16 cellular contexts compared by ENCODE assay signal in genomic region chr17:142876-143784, GRCh38. TPM values are rescaled to one million over a fixed set of nuclear protein-coding genes. Genes with fewer than 3 reads are reported as not detected.
DNase-seq lines count a peak whose midpoint lies in the region; ATAC-seq and TF ChIP-seq lines count a peak whose summit lies in the region.
"Had no signal": no experiment of that assay in that cellular context is flagged by ENCODE, and none has a peak within 500 bp of the region (broad histone marks: within the 10 kb centered on the region; RNA-seq: fewer than 3 reads in every experiment).

No MANE protein-coding gene starts in this region.

- H3K4me1 ChIP-seq in colonic mucosa (no peaks in the 10 kb centered on the region), mesenchymal stem cell (ENCODE audit: control insufficient read depth, insufficient read depth, low read depth, low read length) (peaks cover 4% of the 10 kb centered on the region), aorta (ENCODE audit: control insufficient read depth in 1 of 2, insufficient read depth in 2 of 2, low read length in 2 of 2) (no peaks in the 10 kb centered on the region)
- H3K4me1 ChIP-seq: gastrocnemius medialis had no signal

- H3K23ac ChIP-seq in mesenchymal stem cell (ENCODE audit: low read length in 2 of 2): no peak overlapping the region

- 79% methylated on average over 10 of the region's 23 CpGs for WGBS in mesenchymal stem cell
- WGBS in aorta, 2 donors: 76 to 77% methylated on average over 23 of the region's 23 CpGs

- no peak overlapping the region for H2BK120ac ChIP-seq in mesenchymal stem cell (ENCODE audit: low read depth, low read length)

- intact Hi-C loops in colonic mucosa (cut with DNase I) (loop anchor here (2.0 kb wide), 1 partner anchor 244 kb away; no protein-coding TSS in a partner anchor), aorta (cut with DNase I) (no loop called here)

- H3K79me1 ChIP-seq in mesenchymal stem cell (replicated peaks; ENCODE audit: low read length, poor library complexity, severe bottlenecking): no peaks in the 10 kb centered on the region

- peak overlapping the region; percentile 63 for H3K4me2 ChIP-seq in mesenchymal stem cell (ENCODE audit: low read length, poor library complexity, severe bottlenecking)

- H3K9me3 ChIP-seq in colonic mucosa: no peaks in the 10 kb centered on the region
- no peaks in the 10 kb centered on the region for H3K9me3 ChIP-seq in mesenchymal stem cell (ENCODE audit: control insufficient read depth, low read length)
- H3K9me3 ChIP-seq in aorta (ENCODE audit: control insufficient read depth, low read length): no peaks in the 10 kb centered on the region
- H3K9me3 ChIP-seq: gastrocnemius medialis, transverse colon had no signal

- no peaks in the 10 kb centered on the region for H3K27me3 ChIP-seq in colonic mucosa
- H3K27me3 ChIP-seq in mesenchymal stem cell (ENCODE audit: control insufficient read depth in 1 of 2, insufficient read depth in 1 of 2, low read length in 2 of 2): peaks cover 7 to 22% of the 10 kb centered on the region in 2 experiments
- H3K27me3 ChIP-seq in aorta (ENCODE audit: control insufficient read depth in 1 of 2, insufficient read depth in 2 of 2, low read length in 1 of 2): no peaks in the 10 kb centered on the region
- H3K27me3 ChIP-seq: gastrocnemius medialis, transverse colon had no signal

- no peak overlapping the region for H2BK15ac ChIP-seq in mesenchymal stem cell (ENCODE audit: low read depth, poor library complexity, severe bottlenecking)

- no peak overlapping the region for H3K18ac ChIP-seq in mesenchymal stem cell (ENCODE audit: low read depth in 1 of 2, low read length in 2 of 2)

- H3K4me3 ChIP-seq in colonic mucosa (no peak overlapping the region), mesenchymal stem cell (ENCODE audit: insufficient read depth in 1 of 2, low read depth in 1 of 2, low read length in 2 of 2) (no peak overlapping the region), aorta (ENCODE audit: low read length in 2 of 2) (no peak overlapping the region)
- H3K4me3 ChIP-seq: transverse colon had no signal

- no peak overlapping the region for H2BK12ac ChIP-seq in mesenchymal stem cell (ENCODE audit: low read length in 2 of 2)

- no peak overlapping the region for H3K4ac ChIP-seq in mesenchymal stem cell (ENCODE audit: low read depth in 1 of 2, low read length in 2 of 2)

- H2AFZ ChIP-seq in mesenchymal stem cell (ENCODE audit: low read depth, low read length): no peak overlapping the region

- H4K91ac ChIP-seq in mesenchymal stem cell (ENCODE audit: low read length): no peak overlapping the region

- H3K9ac ChIP-seq in colonic mucosa (ENCODE audit: low read depth in 2 of 2, low read length in 2 of 2) (no peak overlapping the region), mesenchymal stem cell (ENCODE audit: low read length) (no peak overlapping the region)

- no peak for TF ChIP-seq CTCF in colonic mucosa (IDR thresholded peaks at IDR 0.05)

- no peaks in the 10 kb centered on the region for H3K36me3 ChIP-seq in colonic mucosa
- H3K36me3 ChIP-seq in mesenchymal stem cell (ENCODE audit: control insufficient read depth in 1 of 2, insufficient read depth in 2 of 2, low read depth in 1 of 2, low read length in 2 of 2): no peaks in the 10 kb centered on the region
- no peaks in the 10 kb centered on the region for H3K36me3 ChIP-seq in aorta (ENCODE audit: control insufficient read depth in 1 of 2, insufficient read depth in 2 of 2, low read length in 1 of 2)
- H3K36me3 ChIP-seq: gastrocnemius medialis, transverse colon had no signal

- H2BK5ac ChIP-seq in mesenchymal stem cell (ENCODE audit: low read depth, low read length, poor library complexity, severe bottlenecking): no peak overlapping the region

- no peak overlapping the region for H4K8ac ChIP-seq in mesenchymal stem cell (ENCODE audit: low read length)

- H3K14ac ChIP-seq in mesenchymal stem cell (ENCODE audit: low read length in 2 of 2): no peak overlapping the region

- H3K27ac ChIP-seq in colonic mucosa (no peak overlapping the region), mesenchymal stem cell (ENCODE audit: low read length, poor library complexity, severe bottlenecking) (no peak overlapping the region), aorta (ENCODE audit: low read depth in 1 of 2, low read length in 2 of 2) (no peak overlapping the region)
- H3K27ac ChIP-seq: transverse colon had no signal

- DNase-seq in stimulated activated CD4-positive, alpha-beta T cell treated with anti-CD3 and anti-CD28 coated beads, Interleukin-4, amount 100 ng/mL, for 24 hours: peak; percentile 2
- DNase-seq in stimulated activated CD4-positive, alpha-beta T cell treated with anti-CD3 and anti-CD28 coated beads, Interleukin-15, amount 100 ng/mL, for 24 hours: no peak
- peak; percentile 6 for DNase-seq in colonic mucosa
- no peak for DNase-seq in mesenchymal stem cell
- peak; percentile 15 to 42 for DNase-seq in aorta
- DNase-seq in HT-29 (ENCODE audit: low spot score): no peak
- DNase-seq: DMS79, NCI-H446 treated with DMSO at 0.1 percent for 48 hours had no signal

- no peak for ATAC-seq in aorta (ENCODE audit: low FRiP score)
- ATAC-seq in HG03280 (IDR thresholded peaks at IDR 0.05; ENCODE audit: unreplicated experiment): no peak
- no peak for ATAC-seq in GM21528 (IDR thresholded peaks at IDR 0.05; ENCODE audit: low FRiP score, unreplicated experiment)

- H2AK5ac ChIP-seq in mesenchymal stem cell (ENCODE audit: low read length, severe bottlenecking): no peak overlapping the region

RNA-seq across cellular contexts. Expression of gene SCGB1C2, which starts 5.8 kb away (rescaled TPM):
- not detected for total RNA-seq in colonic mucosa
- not detected for polyA plus RNA-seq in mesenchymal stem cell (2013, experiment 1 of 2)
- polyA plus RNA-seq in mesenchymal stem cell (2013, experiment 2 of 2): not detected
- not detected for total RNA-seq in aorta
- polyA plus RNA-seq in aorta: not detected
- not detected in 2 replicates for total RNA-seq in HT-29 (2014; rRNA removed; shearing (Covaris generic))
- total RNA-seq: bronchial epithelial cell, gastrocnemius medialis, mononuclear cell, posterior vena cava, transverse colon had no signal
- polyA plus RNA-seq: immature natural killer cell had no signal

RNA-seq across cellular contexts. Expression of gene DOC2B, which starts 38.3 kb away (rescaled TPM):
- total RNA-seq in colonic mucosa (1 to 10 TPM; 1.3 to 4.4 TPM), aorta (10 to 100 TPM; 16.3 to 35.3 TPM)
- not detected for polyA plus RNA-seq in mesenchymal stem cell (2013, experiment 1 of 2)
- polyA plus RNA-seq in mesenchymal stem cell (2013, experiment 2 of 2): 0.01 TPM
- under 1 TPM; 0.13 to 0.15 TPM for polyA plus RNA-seq in aorta
- 0.97 TPM in 1 of 2 replicates, not detected in the other for total RNA-seq in HT-29 (2014; rRNA removed; shearing (Covaris generic))
- polyA plus RNA-seq: immature natural killer cell had no signal

Comparison
In these comparisons a context has a peak if more than half of its experiments do, and no peak if none do; other contexts are left out.
1. DNase-seq: peak in stimulated activated CD4-positive, alpha-beta T cell treated with anti-CD3 and anti-CD28 coated beads, Interleukin-4, amount 100 ng/mL, for 24 hours (single experiment), colonic mucosa (single experiment) and aorta (2 of 2); none in stimulated activated CD4-positive, alpha-beta T cell treated with anti-CD3 and anti-CD28 coated beads, Interleukin-15, amount 100 ng/mL, for 24 hours (single experiment), mesenchymal stem cell (single experiment) and HT-29 (single experiment).